In the genomic region with DNA sequence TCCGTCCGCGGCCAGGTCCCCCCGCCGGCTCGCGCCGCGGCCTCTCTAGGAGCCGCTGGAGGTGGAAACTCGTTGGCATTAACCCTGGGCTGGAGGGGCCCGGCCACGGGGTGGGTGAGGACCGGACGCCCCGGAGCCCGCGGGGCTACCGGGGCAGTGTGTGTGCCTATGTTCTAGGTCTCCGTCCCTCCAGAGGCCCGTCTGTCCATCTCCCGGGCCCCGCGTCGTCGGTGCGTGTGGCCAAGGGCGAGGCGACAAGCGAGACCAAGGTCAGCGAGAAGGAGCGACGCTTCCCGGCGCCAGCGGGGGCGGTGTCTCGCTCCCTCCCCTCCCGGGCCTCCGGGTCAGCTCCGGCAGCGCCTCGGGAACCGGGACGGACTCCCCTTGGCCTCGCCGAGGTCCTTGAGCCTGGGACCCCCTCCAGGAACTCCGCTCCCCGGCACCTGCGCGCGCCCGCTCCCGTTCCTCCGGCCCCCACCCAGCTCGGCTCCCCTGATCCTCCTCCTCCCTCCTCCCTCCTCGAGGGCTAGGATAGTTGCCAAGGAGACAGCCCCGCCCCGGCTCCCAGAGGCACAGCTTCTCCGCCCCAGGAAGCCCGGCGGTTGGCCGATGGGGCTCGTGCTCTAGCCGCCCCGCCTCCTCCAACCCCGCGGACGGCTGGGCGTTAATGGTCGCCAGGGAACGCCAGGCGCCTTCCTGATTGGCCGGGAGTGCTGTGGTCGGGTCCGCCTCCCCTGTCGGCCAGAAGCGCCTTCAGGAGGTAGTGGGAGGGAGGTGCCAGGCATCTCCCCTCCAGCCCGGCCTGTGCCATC, we compare ENCODE assay signal across 1 cellular context.
A peak's percentile ranks its signal among the peaks of the same experiment; 100 is the strongest.
TF ChIP-seq lines count a peak whose summit lies in the region.

No MANE protein-coding gene starts in this region.

TF ChIP-seq in endothelial cell of umbilical vein, 7 proteins besides CTCF, POLR2A, EP300 and RAD21:
- TF ChIP-seq GATA2 (IDR thresholded peaks at IDR 0.05; ENCODE audit: insufficient read depth, insufficient read length, low read depth, low read length) (no peak), JUN (IDR thresholded peaks at IDR 0.05; ENCODE audit: borderline replicate concordance, insufficient read depth, insufficient read length, low read depth) (no peak), POLR2AphosphoS5 (IDR thresholded peaks at IDR 0.05; ENCODE audit: insufficient read depth, low read depth, low read length) (peak; percentile 44)
